ENCODE assay signal across 20 cellular contexts in the genomic region with DNA sequence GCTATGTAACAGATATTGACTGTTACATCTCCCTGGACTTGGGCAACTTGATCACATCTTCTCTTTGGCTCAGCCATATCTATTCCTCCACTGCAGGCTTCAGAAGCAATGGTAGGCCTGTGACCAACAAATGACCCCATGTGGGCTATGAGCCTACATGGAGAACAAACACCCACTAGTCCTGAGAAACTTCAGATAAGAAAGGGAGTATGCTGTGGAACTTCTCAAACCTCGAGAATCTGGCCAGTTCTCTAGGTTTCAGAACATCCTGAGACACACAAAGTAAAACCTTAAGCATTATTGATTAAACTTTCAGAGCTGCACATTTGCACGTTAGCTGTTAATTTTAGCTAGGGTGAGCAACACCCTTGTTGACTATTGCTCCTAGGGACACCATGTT. TPM values are rescaled to one million over a fixed set of nuclear protein-coding genes. Genes with fewer than 3 reads are reported as not detected.
"Had no signal": no experiment of that assay in that cellular context is flagged by ENCODE, and none has a peak within 500 bp of the region (broad histone marks: within the 10 kb centered on the region; RNA-seq: fewer than 3 reads in every experiment).

No MANE protein-coding gene starts in this region.

- FAIRE-seq: endothelial cell of umbilical vein, islet of Langerhans had no signal

- DNase-seq: activated CD4-positive, alpha-beta T cell treated with anti-CD3 and anti-CD28 coated beads for 48 hours; activated CD8-positive, alpha-beta memory T cell treated with anti-CD3 and anti-CD28 coated beads for 24 hours; activated naive CD4-positive, alpha-beta T cell treated with anti-CD3 and anti-CD28 coated beads for 36 hours; caudate nucleus; colonic mucosa; effector CD4-positive, alpha-beta T cell; foreskin melanocyte; head of caudate nucleus; mucosa of descending colon; naive thymus-derived CD8-positive, alpha-beta T cell; retina; stimulated activated CD4-positive, alpha-beta T cell treated with anti-CD3 and anti-CD28 coated beads, Interleukin-4, amount 100 ng/mL, for 1 hour; testis had no signal

- H3K27ac ChIP-seq: colonic mucosa, neutrophil, testis had no signal

- H3K4me1 ChIP-seq: colonic mucosa, testis had no signal

- H3K27me3 ChIP-seq: colonic mucosa, neutrophil, testis had no signal

- H3K4me3 ChIP-seq: colonic mucosa, mucosa of descending colon, testis had no signal

- ATAC-seq: activated T-helper 17 cell treated with anti-CD3 and anti-CD28 coated beads, Interleukin-2, amount 50 U/mL, for 72 hours; left lobe of liver; mucosa of descending colon; naive thymus-derived CD8-positive, alpha-beta T cell; WTC11 had no signal

- H3K9me3 ChIP-seq: colonic mucosa, mucosa of descending colon, neutrophil, testis had no signal

- H3K36me3 ChIP-seq: colonic mucosa had no signal

RNA-seq across cellular contexts. Expression of a gene that starts 32.6 kb away (rescaled TPM):
- total RNA-seq: activated naive CD4-positive, alpha-beta T cell treated with anti-CD3 and anti-CD28 coated beads for 36 hours; activated T-helper 17 cell treated with anti-CD3 and anti-CD28 coated beads, Interleukin-2, amount 50 U/mL, for 72 hours; endothelial cell of umbilical vein; left lobe of liver; naive thymus-derived CD8-positive, alpha-beta T cell; ureter; WTC11 had no signal
- polyA plus RNA-seq: endothelial cell of umbilical vein; naive thymus-derived CD8-positive, alpha-beta T cell had no signal
